8 cellular contexts compared by ENCODE assay signal in genomic region chr11:65418431-65418680, GRCh38. TPM values are rescaled to one million over a fixed set of nuclear protein-coding genes. Genes with fewer than 3 reads are reported as not detected.
DNase-seq lines count a peak whose midpoint lies in the region; ATAC-seq and TF ChIP-seq lines count a peak whose summit lies in the region.

No MANE protein-coding gene starts in this region.

- no peaks in the 10 kb centered on the region for H3K27me3 ChIP-seq in CD4-positive, CD25-positive, alpha-beta regulatory T cell (ENCODE audit: control insufficient read depth, insufficient read depth, low read length)
- no peaks in the 10 kb centered on the region for H3K27me3 ChIP-seq in Loucy (ENCODE audit: insufficient read depth, low read length, poor library complexity, severe bottlenecking)

- no peak for DNase-seq in CD4-positive, CD25-positive, alpha-beta regulatory T cell
- DNase-seq in nephron progenitor cell (no peak), NCI-H1048 (lab: John Stamatoyannopoulos, UW) (no peak), DMS 273 (lab: John Stamatoyannopoulos, UW; ENCODE audit: unreplicated experiment) (no peak), activated gamma-delta T cell treated with Interleukin-2 at 50 U/mL for 16 hours (no peak), RPMI8226 (no peak)

- H3K36me3 Mint-ChIP-seq in CD4-positive, CD25-positive, alpha-beta regulatory T cell, result peaks cover 7% of the 10 kb centered on the region
- H3K36me3 Mint-ChIP-seq in dendritic cell treated with granulocyte-macrophage colony-stimulating factor and Interleukin-4, amounts not matched to agents 40 ng/mL and 50 ng/mL, for 4 days (ENCODE audit: low read depth), result peaks cover 41% of the 10 kb centered on the region
- no peaks in the 10 kb centered on the region for H3K36me3 Mint-ChIP-seq in nephron progenitor cell (ENCODE audit: low read depth)

- peaks cover 3% of the 10 kb centered on the region for H4K20me1 ChIP-seq in Loucy (ENCODE audit: insufficient read depth, low read length, poor library complexity, severe bottlenecking)

- H3K9me3 ChIP-seq in CD4-positive, CD25-positive, alpha-beta regulatory T cell (ENCODE audit: control insufficient read depth in 2 of 2, low read length in 2 of 2), result no peaks in the 10 kb centered on the region
- no peaks in the 10 kb centered on the region for H3K9me3 ChIP-seq in Loucy (ENCODE audit: insufficient read depth, low read depth, low read length)

- peak overlapping the region; percentile 96 to 99 (median 98) for H3K27ac Mint-ChIP-seq in CD4-positive, CD25-positive, alpha-beta regulatory T cell
- peak overlapping the region; percentile 100 for H3K27ac Mint-ChIP-seq in dendritic cell treated with granulocyte-macrophage colony-stimulating factor and Interleukin-4, amounts not matched to agents 40 ng/mL and 50 ng/mL, for 4 days
- peak overlapping the region; percentile 100 for H3K27ac Mint-ChIP-seq in nephron progenitor cell

- peaks cover 65% of the 10 kb centered on the region for H3K4me1 ChIP-seq in CD4-positive, CD25-positive, alpha-beta regulatory T cell (ENCODE audit: control insufficient read depth, insufficient read depth, low read length, poor library complexity, severe bottlenecking)
- H3K4me1 ChIP-seq in Loucy (ENCODE audit: insufficient read depth, low read length, poor library complexity, severe bottlenecking), result peaks cover 54% of the 10 kb centered on the region

- no peaks in the 10 kb centered on the region for H3K9me2 ChIP-seq in Loucy (replicated peaks; ENCODE audit: low read depth, low read length)

- no peak for ATAC-seq in CD4-positive, CD25-positive, alpha-beta regulatory T cell (ENCODE audit: low read depth in 2 of 2)

- peaks cover 5% of the 10 kb centered on the region for H3K27me3 Mint-ChIP-seq in CD4-positive, CD25-positive, alpha-beta regulatory T cell
- no peaks in the 10 kb centered on the region for H3K27me3 Mint-ChIP-seq in dendritic cell treated with granulocyte-macrophage colony-stimulating factor and Interleukin-4, amounts not matched to agents 40 ng/mL and 50 ng/mL, for 4 days
- no peaks in the 10 kb centered on the region for H3K27me3 Mint-ChIP-seq in nephron progenitor cell (ENCODE audit: low read depth, poor library complexity)

- peak overlapping the region; percentile 100 for H3K27ac ChIP-seq in CD4-positive, CD25-positive, alpha-beta regulatory T cell (ENCODE audit: insufficient read depth, low read length, poor library complexity, severe bottlenecking)

- peak overlapping the region; percentile 90 to 97 (median 95) for H3K4me3 Mint-ChIP-seq in CD4-positive, CD25-positive, alpha-beta regulatory T cell
- peak overlapping the region; percentile 78 for H3K4me3 Mint-ChIP-seq in dendritic cell treated with granulocyte-macrophage colony-stimulating factor and Interleukin-4, amounts not matched to agents 40 ng/mL and 50 ng/mL, for 4 days
- peak overlapping the region; percentile 76 for H3K4me3 Mint-ChIP-seq in nephron progenitor cell

- peaks cover 0 to 3% (median 0%) of the 10 kb centered on the region in 7 donors for H3K9me3 Mint-ChIP-seq in CD4-positive, CD25-positive, alpha-beta regulatory T cell
- H3K9me3 Mint-ChIP-seq in dendritic cell treated with granulocyte-macrophage colony-stimulating factor and Interleukin-4, amounts not matched to agents 40 ng/mL and 50 ng/mL, for 4 days, result no peaks in the 10 kb centered on the region
- no peaks in the 10 kb centered on the region for H3K9me3 Mint-ChIP-seq in nephron progenitor cell

- TF ChIP-seq CTCF in Loucy (conservative IDR thresholded peaks at IDR 0.05; ENCODE audit: low read length) (no peak), nephron progenitor cell (IDR thresholded peaks at IDR 0.05) (no peak)

- H3F3A ChIP-seq in Loucy (ENCODE audit: low read depth), result peaks cover 4% of the 10 kb centered on the region

- H3K4me1 Mint-ChIP-seq in CD4-positive, CD25-positive, alpha-beta regulatory T cell, result peaks cover 4 to 62% (median 30%) of the 10 kb centered on the region in 4 donors
- peaks cover 67% of the 10 kb centered on the region for H3K4me1 Mint-ChIP-seq in dendritic cell treated with granulocyte-macrophage colony-stimulating factor and Interleukin-4, amounts not matched to agents 40 ng/mL and 50 ng/mL, for 4 days (ENCODE audit: low read depth)
- peaks cover 83% of the 10 kb centered on the region for H3K4me1 Mint-ChIP-seq in nephron progenitor cell

- H2AFZ ChIP-seq in Loucy (ENCODE audit: low read length), result no peak overlapping the region

- H3K4me3 ChIP-seq in CD4-positive, CD25-positive, alpha-beta regulatory T cell (ENCODE audit: low read depth, low read length), result peak overlapping the region; percentile 84
- H3K4me3 ChIP-seq in Loucy (ENCODE audit: low read length, poor library complexity, severe bottlenecking), result peak overlapping the region; percentile 94

- H3K9ac ChIP-seq in Loucy (ENCODE audit: low read depth, low read length, poor library complexity, severe bottlenecking), result peak overlapping the region; percentile 100

- peaks cover 3% of the 10 kb centered on the region for H3K36me3 ChIP-seq in CD4-positive, CD25-positive, alpha-beta regulatory T cell (ENCODE audit: control insufficient read depth, insufficient read depth, low read length)
- no peaks in the 10 kb centered on the region for H3K36me3 ChIP-seq in Loucy (ENCODE audit: insufficient read depth, low read length)

- H3K79me2 ChIP-seq in Loucy (ENCODE audit: insufficient read depth, low read length), result peaks cover 49% of the 10 kb centered on the region

- H3K4me2 ChIP-seq in Loucy (ENCODE audit: low read depth, low read length, poor library complexity, severe bottlenecking), result peak overlapping the region; percentile 99

- intact Hi-C loops in dendritic cell treated with granulocyte-macrophage colony-stimulating factor and Interleukin-4, amounts not matched to agents 40 ng/mL and 50 ng/mL, for 4 days (cut with micrococcal nuclease), result loop anchor here (2.0 to 10.0 kb wide), 3 partner anchors 36 to 78 kb away; partner anchors contain the start of gene SLC25A45

RNA-seq across cellular contexts. Expression of gene NEAT1, which starts 4.2 kb away (rescaled TPM):
- total RNA-seq in CD4-positive, CD25-positive, alpha-beta regulatory T cell, result 890 TPM
- 1 to 10 TPM; 1.4 to 3.1 (median 1.9) TPM for polyA plus RNA-seq in CD4-positive, CD25-positive, alpha-beta regulatory T cell

RNA-seq across cellular contexts. Expression of gene FRMD8, which starts 31.9 kb away (rescaled TPM):
- total RNA-seq in CD4-positive, CD25-positive, alpha-beta regulatory T cell, result 47.4 TPM
- 10 to 100 TPM; 48.7 to 55.1 (median 53.9) TPM for polyA plus RNA-seq in CD4-positive, CD25-positive, alpha-beta regulatory T cell

RNA-seq across cellular contexts. Expression of gene SLC25A45, which starts 35.9 kb away (rescaled TPM):
- total RNA-seq in CD4-positive, CD25-positive, alpha-beta regulatory T cell, result 40.3 TPM
- 10 to 100 TPM; 11.1 to 16.9 (median 13.8) TPM for polyA plus RNA-seq in CD4-positive, CD25-positive, alpha-beta regulatory T cell
